ENCODE assay signal across 24 cellular contexts in the genomic region with DNA sequence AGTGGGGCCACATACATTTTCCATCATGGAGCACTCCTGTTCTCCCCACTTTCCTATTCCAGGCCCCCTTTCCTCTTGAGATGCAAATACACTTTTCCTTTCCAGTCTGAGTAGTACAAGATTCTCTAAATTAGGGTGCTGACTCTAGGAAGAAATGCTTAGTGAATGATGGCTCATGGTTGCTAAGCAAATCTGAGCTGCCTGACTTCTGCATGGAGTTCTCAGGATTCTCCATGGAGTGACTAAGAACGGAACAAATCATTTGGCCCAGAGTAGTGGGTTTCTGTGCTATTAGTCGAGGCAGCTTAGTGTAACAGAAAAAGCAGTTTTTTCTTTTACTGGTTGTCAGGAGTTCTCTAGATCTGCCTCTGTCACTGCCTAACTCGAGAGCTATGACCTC.
"Had no signal": no experiment of that assay in that cellular context is flagged by ENCODE, and none has a peak within 500 bp of the region (broad histone marks: within the 10 kb centered on the region; RNA-seq: fewer than 3 reads in every experiment).

No MANE protein-coding gene starts in this region.

- DNase-seq: activated CD4-positive, alpha-beta memory T cell treated with anti-CD3 and anti-CD28 coated beads for 36 hours; activated CD4-positive, alpha-beta T cell treated with anti-CD3 and anti-CD28 coated beads for 36 hours; activated CD4-positive, alpha-beta T cell treated with anti-CD3 and anti-CD28 coated beads, Interleukin-2, amount 10 ng/mL, durations not matched to agents 24 days and 14 days; activated CD4-positive, CD25-positive, alpha-beta regulatory T cell; activated CD4-positive, CD25-positive, alpha-beta regulatory T cell treated with anti-CD3 and anti-CD28 coated beads, Interleukin-2, amount 50 U/mL, for 72 hours; activated CD8-positive, alpha-beta memory T cell treated with anti-CD3 and anti-CD28 coated beads, Interleukin-2, amount 50 U/mL, for 48 hours; activated gamma-delta T cell; activated naive CD4-positive, alpha-beta T cell; activated naive CD4-positive, alpha-beta T cell treated with anti-CD3 and anti-CD28 coated beads, Interleukin-2, amount 10 ng/mL, durations not matched to agents 7 days and 5 days; activated naive CD8-positive, alpha-beta T cell treated with anti-CD3 and anti-CD28 coated beads, Interleukin-2, amount 10 ng/mL, durations not matched to agents 7 days and 5 days; activated T-cell treated with anti-CD3 and anti-CD28 coated beads for 4 hours; activated T-cell treated with anti-CD3 and anti-CD28 coated beads, Interleukin-2, amount 50 U/mL, for 24 hours; activated T-cell treated with anti-CD3 and anti-CD28 coated beads, Interleukin-2, amount 50 U/mL, for 72 hours; body of pancreas; cortex of kidney; dermis blood vessel endothelial cell; effector CD4-positive, alpha-beta T cell; effector memory CD8-positive, alpha-beta T cell; erythroblast; foreskin melanocyte; heart right ventricle; T-helper 2 cell had no signal

- ATAC-seq: activated CD4-positive, alpha-beta T cell treated with anti-CD3 and anti-CD28 coated beads for 36 hours; activated naive CD4-positive, alpha-beta T cell treated with anti-CD3 and anti-CD28 coated beads, Interleukin-2, amount 50 U/mL, for 72 hours; activated T-cell treated with anti-CD3 and anti-CD28 coated beads, Interleukin-2, amount 50 U/mL, for 72 hours; body of pancreas; effector memory CD8-positive, alpha-beta T cell; gastroesophageal sphincter; heart right ventricle had no signal
